ENCODE assay signal across 1 cellular context in the genomic region with DNA sequence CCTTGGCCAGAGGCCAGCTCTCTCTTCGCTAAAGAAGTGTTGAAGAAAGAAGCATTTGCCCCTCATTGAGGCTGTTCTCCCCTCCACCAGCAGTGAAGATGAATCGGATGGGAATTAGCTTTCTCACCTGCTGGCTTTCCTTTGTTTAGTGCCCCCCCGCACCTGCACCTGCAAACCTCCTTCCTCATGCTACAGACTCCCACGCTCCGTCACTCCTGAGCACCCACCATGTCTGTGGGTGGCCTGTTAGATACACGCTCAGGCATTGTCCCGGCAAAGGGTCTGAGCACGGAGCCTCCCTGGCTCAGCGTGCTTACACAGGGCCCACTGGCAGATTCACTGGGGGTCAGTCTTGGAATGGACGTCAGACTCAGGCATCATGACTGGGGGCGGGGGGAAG.
TF ChIP-seq lines count a peak whose summit lies in the region.

No MANE protein-coding gene starts in this region.

TF ChIP-seq in H1, 55 proteins besides CTCF, POLR2A, EP300 and RAD21 (continued from another document):
- no peak for TF ChIP-seq JUN (IDR thresholded peaks at IDR 0.05; ENCODE audit: low read depth, low read length)
- no peak for TF ChIP-seq GTF2F1 (IDR thresholded peaks at IDR 0.05; ENCODE audit: borderline replicate concordance, low read depth, low read length)
